15 cellular contexts compared by ENCODE assay signal in genomic region chr11:27281740-27282139, GRCh38.
DNase-seq lines count a peak whose midpoint lies in the region; ATAC-seq and TF ChIP-seq lines count a peak whose summit lies in the region.
"Had no signal": no experiment of that assay in that cellular context is flagged by ENCODE, and none has a peak within 500 bp of the region (broad histone marks: within the 10 kb centered on the region; RNA-seq: fewer than 3 reads in every experiment).

No MANE protein-coding gene starts in this region.

- DNase-seq in GM10266 (ENCODE audit: extremely low spot score) (peak; percentile 13), SJCRH30 (peak; percentile 18 to 49), EL (no peak), NCI-H187 (lab: John Stamatoyannopoulos, UW) (no peak), NCI-H2196 treated with DMSO at 0.1 percent for 48 hours (lab: John Stamatoyannopoulos, UW; ENCODE audit: unreplicated experiment) (no peak)
- no peak for DNase-seq in activated CD8-positive, alpha-beta memory T cell treated with anti-CD3 and anti-CD28 coated beads for 24 hours
- DNase-seq: activated CD4-positive, alpha-beta T cell treated with anti-CD3 and anti-CD28 coated beads, Interleukin-2, amount 50 U/mL, for 4 hours; activated naive CD8-positive, alpha-beta T cell treated with anti-CD3 and anti-CD28 coated beads for 36 hours; NCI-H1436 treated with DMSO at 0.1 percent for 48 hours; NK-92 treated with Interleukin-12 subunit alpha and Interleukin-12 subunit beta, amount 100 ng/mL, for 24 hours had no signal

- H3K27ac ChIP-seq in SJCRH30, result peak overlapping the region; percentile 46
- H3K27ac ChIP-seq: left lung had no signal

- H3K27me3 Mint-ChIP-seq in nephron (ENCODE audit: low read depth), result no peaks in the 10 kb centered on the region

- TF ChIP-seq CTCF in GM10266 (IDR thresholded peaks at IDR 0.05; ENCODE audit: control insufficient read depth, insufficient read depth, low read depth, missing control alignments) (no peak), nephron (IDR thresholded peaks at IDR 0.05; ENCODE audit: unreplicated experiment in 3 of 3) (no peak)

- peaks cover 60% of the 10 kb centered on the region for H3K4me1 Mint-ChIP-seq in nephron
- H3K4me1 Mint-ChIP-seq: activated naive CD8-positive, alpha-beta T cell treated with anti-CD3 and anti-CD28 coated beads for 36 hours; CD14-positive monocyte had no signal

- H3K9me3 Mint-ChIP-seq in nephron, result no peaks in the 10 kb centered on the region
- H3K9me3 Mint-ChIP-seq: activated naive CD8-positive, alpha-beta T cell treated with anti-CD3 and anti-CD28 coated beads for 36 hours had no signal

- H3K4me3 ChIP-seq in SJCRH30, result no peak overlapping the region
- H3K4me3 ChIP-seq: left lung had no signal

- H3K4me3 Mint-ChIP-seq in nephron, result peak overlapping the region in 1 of 3 experiments; percentile 14
- H3K4me3 Mint-ChIP-seq: activated naive CD8-positive, alpha-beta T cell treated with anti-CD3 and anti-CD28 coated beads for 36 hours; CD14-positive monocyte; type B pancreatic cell had no signal

- H3K27me3 ChIP-seq in SJCRH30, result no peaks in the 10 kb centered on the region

- H3K36me3 Mint-ChIP-seq in nephron (ENCODE audit: low read depth), result no peaks in the 10 kb centered on the region
- H3K36me3 Mint-ChIP-seq: activated naive CD8-positive, alpha-beta T cell treated with anti-CD3 and anti-CD28 coated beads for 36 hours; CD14-positive monocyte; type B pancreatic cell had no signal

- H3K9me3 ChIP-seq in SJCRH30 (replicated peaks), result 0 out of 2 replicates have a peak, but pooled peaks cover 2% of the 10 kb centered on the region
- H3K9me3 ChIP-seq: left lung had no signal

- peak; percentile 53 for ATAC-seq in HG02571 (IDR thresholded peaks at IDR 0.05; ENCODE audit: unreplicated experiment)

- H3K36me3 ChIP-seq in SJCRH30, result no peaks in the 10 kb centered on the region
- H3K36me3 ChIP-seq: left lung had no signal

- peaks cover 35% of the 10 kb centered on the region for H3K4me1 ChIP-seq in SJCRH30
- H3K4me1 ChIP-seq: left lung had no signal

- peak overlapping the region; percentile 92 to 97 (median 95) for H3K27ac Mint-ChIP-seq in nephron
- H3K27ac Mint-ChIP-seq: activated naive CD8-positive, alpha-beta T cell treated with anti-CD3 and anti-CD28 coated beads for 36 hours; CD14-positive monocyte; type B pancreatic cell had no signal

Comparison
In these comparisons a context has a peak if more than half of its experiments do, and no peak if none do; other contexts are left out.
1. DNase-seq: peak in GM10266 (single experiment) and SJCRH30 (2 of 2); none in EL (single experiment), activated CD8-positive, alpha-beta memory T cell treated with anti-CD3 and anti-CD28 coated beads for 24 hours (single experiment), NCI-H187 (0 of 2) and NCI-H2196 treated with DMSO at 0.1 percent for 48 hours (single experiment).